1 cellular context compared by ENCODE assay signal in genomic region chrX:22078117-22078516, GRCh38.
TF ChIP-seq lines count a peak whose summit lies in the region.

No MANE protein-coding gene starts in this region.

TF ChIP-seq in H1, 55 proteins besides CTCF, POLR2A, EP300 and RAD21:
- TF ChIP-seq RXRA (IDR thresholded peaks at IDR 0.05; ENCODE audit: insufficient read depth, low read depth, low read length) (no peak), MAFK (IDR thresholded peaks at IDR 0.05; ENCODE audit: low read depth, low read length) (no peak)
